ENCODE assay signal across 9 cellular contexts in genomic region chr9:6644346-6645152, GRCh38. TPM values are rescaled to one million over a fixed set of nuclear protein-coding genes. Genes with fewer than 3 reads are reported as not detected.
DNase-seq lines count a peak whose midpoint lies in the region; ATAC-seq and TF ChIP-seq lines count a peak whose summit lies in the region.
"Had no signal": no experiment of that assay in that cellular context is flagged by ENCODE, and none has a peak within 500 bp of the region (broad histone marks: within the 10 kb centered on the region; RNA-seq: fewer than 3 reads in every experiment).

No MANE protein-coding gene starts in this region.

- H3K9me3 ChIP-seq in liver (ENCODE audit: control insufficient read depth in 4 of 4, low read length in 3 of 4) (no peaks in the 10 kb centered on the region), suprapubic skin (no peaks in the 10 kb centered on the region)

- peak overlapping the region; percentile 69 to 86 for H3K27ac ChIP-seq in liver (ENCODE audit: low read depth in 1 of 2, low read length in 2 of 2)
- H3K27ac ChIP-seq in suprapubic skin, result no peak overlapping the region

- peak overlapping the region; percentile 67 for H3K4me3 Mint-ChIP-seq in activated T-cell treated with anti-CD3 and anti-CD28 coated beads, Interleukin-2, amount 50 U/mL, for 24 hours
- peak overlapping the region; percentile 69 for H3K4me3 Mint-ChIP-seq in activated naive CD4-positive, alpha-beta T cell treated with anti-CD3 and anti-CD28 coated beads, Interleukin-2, amount 10 ng/mL, durations not matched to agents 7 days and 5 days

- TF ChIP-seq RAD21 in liver (IDR thresholded peaks at IDR 0.05), result no peak

- no peaks in the 10 kb centered on the region for H3K36me3 Mint-ChIP-seq in activated T-cell treated with anti-CD3 and anti-CD28 coated beads, Interleukin-2, amount 50 U/mL, for 24 hours (ENCODE audit: low read depth)
- no peaks in the 10 kb centered on the region for H3K36me3 Mint-ChIP-seq in activated naive CD4-positive, alpha-beta T cell treated with anti-CD3 and anti-CD28 coated beads, Interleukin-2, amount 10 ng/mL, durations not matched to agents 7 days and 5 days

- H3K4me1 ChIP-seq in liver (ENCODE audit: control insufficient read depth in 4 of 4, insufficient read depth in 4 of 4, low read length in 3 of 4) (peaks cover 10 to 37% (median 30%) of the 10 kb centered on the region in 4 donors), suprapubic skin (peaks cover 20% of the 10 kb centered on the region)

- H3K27me3 Mint-ChIP-seq in activated T-cell treated with anti-CD3 and anti-CD28 coated beads, Interleukin-2, amount 50 U/mL, for 24 hours, result peaks cover 80% of the 10 kb centered on the region
- H3K27me3 Mint-ChIP-seq in activated naive CD4-positive, alpha-beta T cell treated with anti-CD3 and anti-CD28 coated beads, Interleukin-2, amount 10 ng/mL, durations not matched to agents 7 days and 5 days, result peaks cover 91% of the 10 kb centered on the region

- no peak for DNase-seq in activated T-cell treated with anti-CD3 and anti-CD28 coated beads, Interleukin-2, amount 50 U/mL, for 24 hours
- DNase-seq in activated T-cell treated with anti-CD3 and anti-CD28 coated beads for 4 hours (no peak), suprapubic skin (ENCODE audit: low spot score in 2 of 2) (no peak), activated gamma-delta T cell treated with Interleukin-2 at 50 U/mL for 16 hours (no peak), COLO829 (ENCODE audit: low spot score) (no peak)
- DNase-seq in activated naive CD4-positive, alpha-beta T cell treated with anti-CD3 and anti-CD28 coated beads, Interleukin-2, amount 10 ng/mL, durations not matched to agents 7 days and 5 days, result peak; percentile 22

- H3K27me3 ChIP-seq in liver (ENCODE audit: control insufficient read depth in 4 of 4, insufficient read depth in 4 of 4, low read length in 3 of 4) (no peaks in the 10 kb centered on the region), suprapubic skin (peaks cover 58% of the 10 kb centered on the region)

- H3K9me3 Mint-ChIP-seq in activated T-cell treated with anti-CD3 and anti-CD28 coated beads, Interleukin-2, amount 50 U/mL, for 24 hours, result no peaks in the 10 kb centered on the region
- no peaks in the 10 kb centered on the region for H3K9me3 Mint-ChIP-seq in activated naive CD4-positive, alpha-beta T cell treated with anti-CD3 and anti-CD28 coated beads, Interleukin-2, amount 10 ng/mL, durations not matched to agents 7 days and 5 days

- TF ChIP-seq EP300 in suprapubic skin (IDR thresholded peaks at IDR 0.05), result no peak

- H3K4me3 ChIP-seq in liver (ENCODE audit: low read depth in 1 of 3, low read length in 3 of 3) (peak overlapping the region; percentile 85 to 89 (median 87)), suprapubic skin (peak overlapping the region; percentile 52)

- WGBS in liver, result 4% methylated on average over 33 of the region's 33 CpGs
- WGBS in suprapubic skin, result 6% methylated on average over 33 of the region's 33 CpGs

- H3K36me3 ChIP-seq in liver (ENCODE audit: control insufficient read depth in 4 of 4, insufficient read depth in 3 of 4, low read depth in 1 of 4, low read length in 3 of 4), result no peaks in the 10 kb centered on the region
- H3K36me3 ChIP-seq in suprapubic skin, result no peaks in the 10 kb centered on the region

- TF ChIP-seq POLR2A in suprapubic skin (IDR thresholded peaks at IDR 0.05), result no peak

- peak overlapping the region; percentile 32 for H3K27ac Mint-ChIP-seq in activated T-cell treated with anti-CD3 and anti-CD28 coated beads, Interleukin-2, amount 50 U/mL, for 24 hours
- H3K27ac Mint-ChIP-seq in activated naive CD4-positive, alpha-beta T cell treated with anti-CD3 and anti-CD28 coated beads, Interleukin-2, amount 10 ng/mL, durations not matched to agents 7 days and 5 days, result no peak overlapping the region

- CTCF ChIA-PET in activated naive CD4-positive, alpha-beta T cell treated with anti-CD3 and anti-CD28 coated beads, Interleukin-2, amount 10 ng/mL, durations not matched to agents 7 days and 5 days (lab: Charles Lee), result no interaction called here

- H3K9ac ChIP-seq in liver (ENCODE audit: low read depth in 1 of 2, low read length in 2 of 2), result peak overlapping the region; percentile 83 to 93

- no peak for ATAC-seq in GM21737 (IDR thresholded peaks at IDR 0.05; ENCODE audit: unreplicated experiment)

- TF ChIP-seq CTCF in liver (IDR thresholded peaks at IDR 0.05; ENCODE audit: low read depth, low read length, missing input control) (no peak), suprapubic skin (IDR thresholded peaks at IDR 0.05) (no peak)

- peaks cover 22% of the 10 kb centered on the region for H3K4me1 Mint-ChIP-seq in activated T-cell treated with anti-CD3 and anti-CD28 coated beads, Interleukin-2, amount 50 U/mL, for 24 hours (ENCODE audit: low read depth)
- peaks cover 24% of the 10 kb centered on the region for H3K4me1 Mint-ChIP-seq in activated naive CD4-positive, alpha-beta T cell treated with anti-CD3 and anti-CD28 coated beads, Interleukin-2, amount 10 ng/mL, durations not matched to agents 7 days and 5 days

TF ChIP-seq in liver, 16 proteins besides CTCF, POLR2A, EP300 and RAD21:
- TF ChIP-seq EGR1 (IDR thresholded peaks at IDR 0.05; ENCODE audit: low read depth in 2 of 2) (no peak), HNF4G (IDR thresholded peaks at IDR 0.05) (no peak), MAX (IDR thresholded peaks at IDR 0.05) (no peak), FOXA1 (IDR thresholded peaks at IDR 0.05) (no peak), JUND (IDR thresholded peaks at IDR 0.05) (no peak)
- TF ChIP-seq, protein P1, sequence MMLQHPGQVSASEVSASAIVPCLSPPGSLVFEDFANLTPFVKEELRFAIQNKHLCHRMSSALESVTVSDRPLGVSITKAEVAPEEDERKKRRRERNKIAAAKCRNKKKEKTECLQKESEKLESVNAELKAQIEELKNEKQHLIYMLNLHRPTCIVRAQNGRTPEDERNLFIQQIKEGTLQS (IDR thresholded peaks at IDR 0.05), result no peak

RNA-seq across cellular contexts. Expression of gene GLDC, which starts 1.0 kb away (rescaled TPM):
- total RNA-seq in liver, result 100 to 1,000 TPM in 1 of 2 donors, 10 to 100 TPM in 1; 55.9 to 102 TPM
- polyA plus RNA-seq in liver, result 10 to 100 TPM; 26.7 to 62.8 TPM
- total RNA-seq in suprapubic skin, result 1 to 10 TPM; 2.4 to 7.4 (median 4.8) TPM
- total RNA-seq: bronchial epithelial cell had no signal

Comparison
In these comparisons a context has a peak if more than half of its experiments do, and no peak if none do; other contexts are left out.
1. RNA of gene GLDC, which starts 1.0 kb away (total RNA-seq): 55.9 to 102 TPM in liver; 2.4 to 7.4 TPM in suprapubic skin; every median in the first group is over 4 times any median in the second.